Comparison of ENCODE assay signal across 24 cellular contexts in genomic region chr12:60832300-60832699, GRCh38.
"Had no signal": no experiment of that assay in that cellular context is flagged by ENCODE, and none has a peak within 500 bp of the region (broad histone marks: within the 10 kb centered on the region; RNA-seq: fewer than 3 reads in every experiment).

No MANE protein-coding gene starts in this region.

- H3K27me3 Mint-ChIP-seq: naive thymus-derived CD4-positive, alpha-beta T cell; stimulated activated naive B cell treated with anti-CD40 and anti-IgM and Interleukin-4, amounts not matched to agents 10 μg/mL and 1 μg/mL and 100 μg/mL, for 72 hours; stimulated activated naive CD8-positive, alpha-beta T cell treated with anti-CD3 and anti-CD28 coated beads, Interleukin-15, Interleukin-2, amounts not matched to agents 100 ng/mL and 50 ng/mL, for 24 hours had no signal

- DNase-seq: dermis blood vessel endothelial cell; effector memory CD4-positive, alpha-beta T cell; gastrocnemius medialis; head of caudate nucleus; kidney; mesendoderm; midbrain; naive thymus-derived CD4-positive, alpha-beta T cell; stimulated activated CD4-positive, alpha-beta T cell treated with anti-CD3 and anti-CD28 coated beads, Interleukin-2, amount 100 ng/mL, for 24 hours; stimulated activated naive B cell treated with anti-CD40 and anti-IgM and Interleukin-4, amounts not matched to agents 10 μg/mL and 1 μg/mL and 100 μg/mL, for 72 hours; upper lobe of left lung had no signal

- H3K36me3 ChIP-seq: esophagus muscularis mucosa, gastrocnemius medialis, neural progenitor cell, prostate gland, right atrium auricular region, thoracic aorta, tibial nerve, upper lobe of left lung had no signal

- ATAC-seq: gastrocnemius medialis; left lobe of liver; naive thymus-derived CD4-positive, alpha-beta T cell; sciatic nerve; stimulated activated naive B cell treated with anti-CD40 and anti-IgM and Interleukin-4, amounts not matched to agents 10 μg/mL and 1 μg/mL and 100 μg/mL, for 72 hours had no signal

- H3K4me1 ChIP-seq: esophagus muscularis mucosa, gastrocnemius medialis, neural progenitor cell, prostate gland, right atrium auricular region, tibial nerve, upper lobe of left lung had no signal

- H3K27ac ChIP-seq: coronary artery, esophagus muscularis mucosa, gastrocnemius medialis, neural progenitor cell, prostate gland, right atrium auricular region, thoracic aorta, tibial nerve, upper lobe of left lung had no signal

- H3K9ac ChIP-seq: neural progenitor cell had no signal

- H3K27ac Mint-ChIP-seq: naive thymus-derived CD4-positive, alpha-beta T cell; nephron; neural progenitor cell; stimulated activated naive B cell treated with anti-CD40 and anti-IgM and Interleukin-4, amounts not matched to agents 10 μg/mL and 1 μg/mL and 100 μg/mL, for 72 hours; stimulated activated naive CD8-positive, alpha-beta T cell treated with anti-CD3 and anti-CD28 coated beads, Interleukin-15, Interleukin-2, amounts not matched to agents 100 ng/mL and 50 ng/mL, for 24 hours had no signal

- H3K4me3 Mint-ChIP-seq: naive thymus-derived CD4-positive, alpha-beta T cell; nephron; neural progenitor cell; stimulated activated naive B cell treated with anti-CD40 and anti-IgM and Interleukin-4, amounts not matched to agents 10 μg/mL and 1 μg/mL and 100 μg/mL, for 72 hours; stimulated activated naive CD8-positive, alpha-beta T cell treated with anti-CD3 and anti-CD28 coated beads, Interleukin-15, Interleukin-2, amounts not matched to agents 100 ng/mL and 50 ng/mL, for 24 hours had no signal

- H3K4me3 ChIP-seq: coronary artery, esophagus muscularis mucosa, gastrocnemius medialis, neural progenitor cell, prostate gland, right atrium auricular region, thoracic aorta, tibial nerve, upper lobe of left lung had no signal

- H3K9me3 Mint-ChIP-seq: nephron, neural progenitor cell had no signal

- H3K36me3 Mint-ChIP-seq: naive thymus-derived CD4-positive, alpha-beta T cell; neural progenitor cell; stimulated activated naive B cell treated with anti-CD40 and anti-IgM and Interleukin-4, amounts not matched to agents 10 μg/mL and 1 μg/mL and 100 μg/mL, for 72 hours had no signal

- FAIRE-seq: endothelial cell of umbilical vein, kidney, urothelium cell line had no signal

- H3K4me1 Mint-ChIP-seq: naive thymus-derived CD4-positive, alpha-beta T cell; nephron; neural progenitor cell; stimulated activated naive B cell treated with anti-CD40 and anti-IgM and Interleukin-4, amounts not matched to agents 10 μg/mL and 1 μg/mL and 100 μg/mL, for 72 hours had no signal

- H2AFZ ChIP-seq: neural progenitor cell had no signal

- H3K4me2 ChIP-seq: neural progenitor cell had no signal

- H3K9me3 ChIP-seq: esophagus muscularis mucosa, gastrocnemius medialis, prostate gland, right atrium auricular region, thoracic aorta, tibial nerve, upper lobe of left lung had no signal

- H3K27me3 ChIP-seq: esophagus muscularis mucosa, gastrocnemius medialis, neural progenitor cell, right atrium auricular region, tibial nerve, upper lobe of left lung had no signal
